In genomic region chr17:4147751-4148310, GRCh38 we compare ENCODE assay signal across 1 cellular context.
TF ChIP-seq lines count a peak whose summit lies in the region.

No MANE protein-coding gene starts in this region.

TF ChIP-seq in IMR-90, 13 proteins besides CTCF, POLR2A, EP300 and RAD21 (continued from another document):
- TF ChIP-seq ELK1 (IDR thresholded peaks at IDR 0.05; ENCODE audit: borderline replicate concordance, low read depth, low read length) (no peak), CHD1 (IDR thresholded peaks at IDR 0.05; ENCODE audit: low read depth, low read length) (no peak), FOS (IDR thresholded peaks at IDR 0.05; ENCODE audit: low read depth, low read length) (no peak), NFE2L2 (IDR thresholded peaks at IDR 0.05; ENCODE audit: low read depth, low read length) (no peak), USF2 (IDR thresholded peaks at IDR 0.05; ENCODE audit: low read depth, low read length) (no peak), MAFK (IDR thresholded peaks at IDR 0.05; ENCODE audit: low read depth, low read length) (no peak), CEBPB (IDR thresholded peaks at IDR 0.05; ENCODE audit: low read depth, low read length) (no peak), MAZ (IDR thresholded peaks at IDR 0.05; ENCODE audit: borderline replicate concordance, low read depth, low read length) (no peak), BHLHE40 (IDR thresholded peaks at IDR 0.05; ENCODE audit: low read depth, low read length) (no peak)
